In genomic region chr12:95516757-95517156, GRCh38 we compare ENCODE assay signal across 1 cellular context.
TF ChIP-seq lines count a peak whose summit lies in the region.

No MANE protein-coding gene starts in this region.

TF ChIP-seq in K562, 482 proteins besides CTCF, POLR2A, EP300 and RAD21 (continued from another document and continues in another):
- TF ChIP-seq IRF1 (CRISPR knock-in tag; IDR thresholded peaks at IDR 0.05; ENCODE audit: borderline replicate concordance) (no peak), SMAD3 (CRISPR knock-in tag; conservative IDR thresholded peaks at IDR 0.05) (no peak), CSDE1 (IDR thresholded peaks at IDR 0.05) (no peak), MTA2 (IDR thresholded peaks at IDR 0.05; ENCODE audit: low read depth) (peak; percentile 85), NCOR1 (IDR thresholded peaks at IDR 0.05) (peak; percentile 84), RBM25 (IDR thresholded peaks at IDR 0.05; ENCODE audit: low read depth, low read length, severe bottlenecking) (no peak), BRF1 (IDR thresholded peaks at IDR 0.05; ENCODE audit: borderline replicate concordance, extremely low read depth, insufficient read length) (no peak), ILF3 (IDR thresholded peaks at IDR 0.05; ENCODE audit: borderline replicate concordance) (peak; percentile 33; the same call in 1 of the 2 replicates), ZNF395 (CRISPR knock-in tag; IDR thresholded peaks at IDR 0.05) (no peak), NR3C1 (CRISPR knock-in tag; IDR thresholded peaks at IDR 0.05) (no peak), LEF1 (IDR thresholded peaks at IDR 0.05) (peak; percentile 57; the same call in 1 of the 2 replicates), GABPB2 (CRISPR knock-in tag; conservative IDR thresholded peaks at IDR 0.05) (no peak), TCFL5 (CRISPR knock-in tag; conservative IDR thresholded peaks at IDR 0.05) (no peak), HMG20B (CRISPR knock-in tag; IDR thresholded peaks at IDR 0.05) (no peak), FOXP4 (CRISPR knock-in tag; IDR thresholded peaks at IDR 0.05; ENCODE audit: borderline replicate concordance) (no peak), HDGF (IDR thresholded peaks at IDR 0.05) (no peak), MBD1 (CRISPR knock-in tag; IDR thresholded peaks at IDR 0.05) (no peak), HDAC8 (tag; IDR thresholded peaks at IDR 0.05) (no peak), NFIC (IDR thresholded peaks at IDR 0.05) (peak; percentile 54; the same call in 1 of the 2 replicates), BCLAF1 (IDR thresholded peaks at IDR 0.05; ENCODE audit: borderline replicate concordance in 1 of 2, control insufficient read depth in 1 of 2, low read depth in 2 of 2, low read length in 1 of 2) (no peak), ZNF766 (CRISPR knock-in tag; conservative IDR thresholded peaks at IDR 0.05) (peak; percentile 97), ZNF778 (CRISPR knock-in tag; IDR thresholded peaks at IDR 0.05) (no peak), DNMT1 (IDR thresholded peaks at IDR 0.05) (no peak), CHD2 (IDR thresholded peaks at IDR 0.05; ENCODE audit: low read depth, low read length) (no peak), E2F8 (IDR thresholded peaks at IDR 0.05; ENCODE audit: low read depth, partially characterized antibody) (no peak), KAT2B (IDR thresholded peaks at IDR 0.05; ENCODE audit: low read depth, low read length) (no peak), FOS (IDR thresholded peaks at IDR 0.05; ENCODE audit: extremely low read depth, insufficient read length) (no peak), SAP30 (IDR thresholded peaks at IDR 0.05; ENCODE audit: borderline replicate concordance, insufficient read depth, low read depth, low read length, poor library complexity, severe bottlenecking) (no peak), ZNF134 (CRISPR knock-in tag; conservative IDR thresholded peaks at IDR 0.05) (no peak), ETV5 (CRISPR knock-in tag; IDR thresholded peaks at IDR 0.05; ENCODE audit: low read depth) (no peak), ZBTB8A (IDR thresholded peaks at IDR 0.05; ENCODE audit: partially characterized antibody) (no peak), CTBP1 (IDR thresholded peaks at IDR 0.05; ENCODE audit: borderline replicate concordance) (no peak), CBX5 (IDR thresholded peaks at IDR 0.05; ENCODE audit: borderline replicate concordance, low read depth) (no peak), ELK3 (CRISPR knock-in tag; IDR thresholded peaks at IDR 0.05) (no peak), RBBP5 (IDR thresholded peaks at IDR 0.05; ENCODE audit: borderline replicate concordance, insufficient read depth, low read length, poor library complexity, severe bottlenecking) (no peak), YBX1 (IDR thresholded peaks at IDR 0.05) (no peak), ZNF184 (CRISPR knock-in tag; IDR thresholded peaks at IDR 0.05) (no peak), ZNF143 (CRISPR knock-in tag; IDR thresholded peaks at IDR 0.05) (no peak), POLR2H (tag; IDR thresholded peaks at IDR 0.05; ENCODE audit: low read depth) (peak; percentile 32; the same call in 1 of the 2 replicates), ZNF696 (CRISPR knock-in tag; conservative IDR thresholded peaks at IDR 0.05) (no peak), ELF2 (CRISPR knock-in tag; IDR thresholded peaks at IDR 0.05) (no peak), GTF2A2 (tag; IDR thresholded peaks at IDR 0.05) (no peak), HNRNPLL (IDR thresholded peaks at IDR 0.05; ENCODE audit: low read depth, low read length, poor library complexity, severe bottlenecking) (no peak), HMG20A (CRISPR knock-in tag; conservative IDR thresholded peaks at IDR 0.05) (no peak), PCBP1 (IDR thresholded peaks at IDR 0.05; ENCODE audit: low read depth, low read length, poor library complexity, severe bottlenecking) (no peak), PURB (CRISPR knock-in tag; IDR thresholded peaks at IDR 0.05; ENCODE audit: low read depth) (no peak), HEY1 (CRISPR knock-in tag; IDR thresholded peaks at IDR 0.05; ENCODE audit: borderline replicate concordance) (no peak), ZNF165 (CRISPR knock-in tag; IDR thresholded peaks at IDR 0.05; ENCODE audit: borderline replicate concordance) (no peak), ZNF76 (CRISPR knock-in tag; IDR thresholded peaks at IDR 0.05; ENCODE audit: borderline replicate concordance) (no peak), U2AF1 (optimal IDR thresholded peaks at IDR 0.05; ENCODE audit: low read depth, low read length) (no peak), RFX1 (IDR thresholded peaks at IDR 0.05) (0 out of 2 replicates have a peak, but pooled peaks have one; percentile 12), RREB1 (CRISPR knock-in tag; IDR thresholded peaks at IDR 0.05) (no peak)
